9 cellular contexts compared by ENCODE assay signal in genomic region chr6:2846873-2847224, GRCh38. TPM values are rescaled to one million over a fixed set of nuclear protein-coding genes. Genes with fewer than 3 reads are reported as not detected.
DNase-seq lines count a peak whose midpoint lies in the region; ATAC-seq and TF ChIP-seq lines count a peak whose summit lies in the region.
"Had no signal": no experiment of that assay in that cellular context is flagged by ENCODE, and none has a peak within 500 bp of the region (broad histone marks: within the 10 kb centered on the region; RNA-seq: fewer than 3 reads in every experiment).

No MANE protein-coding gene starts in this region.

- CTCF ChIA-PET in A673 (lab: Charles Lee): interaction anchor here (0.6 to 1.7 kb wide), 9 partner anchors 8 to 152 kb away, joined by 3 to 20 read pairs (median 7); no protein-coding TSS in a partner anchor

- H3K36me3 ChIP-seq in A673 (ENCODE audit: insufficient read depth, low read length, poor library complexity, severe bottlenecking): no peaks in the 10 kb centered on the region
- no peaks in the 10 kb centered on the region for H3K36me3 ChIP-seq in HUES48 (ENCODE audit: control insufficient read depth, insufficient read depth, low read length)

- no peaks in the 10 kb centered on the region for H3K9me3 Mint-ChIP-seq in central memory CD8-positive, alpha-beta T cell
- H3K9me3 Mint-ChIP-seq in natural killer cell: no peaks in the 10 kb centered on the region

- peaks cover 33% of the 10 kb centered on the region for H3K4me1 Mint-ChIP-seq in central memory CD8-positive, alpha-beta T cell
- peaks cover 35 to 39% of the 10 kb centered on the region in 2 donors for H3K4me1 Mint-ChIP-seq in natural killer cell

- H3K27ac Mint-ChIP-seq in central memory CD8-positive, alpha-beta T cell (ENCODE audit: low read depth): peak overlapping the region; percentile 65
- peak overlapping the region; percentile 2 to 71 for H3K27ac Mint-ChIP-seq in natural killer cell

- H3K27me3 ChIP-seq in A673 (replicated peaks; ENCODE audit: insufficient read depth, low read depth, low read length, poor library complexity) (no peaks in the 10 kb centered on the region), HUES48 (ENCODE audit: control insufficient read depth, insufficient read depth, low read length) (no peaks in the 10 kb centered on the region)

- no peak for ATAC-seq in central memory CD8-positive, alpha-beta T cell (replicated peaks; ENCODE audit: extremely low read depth, poor library complexity, severe bottlenecking)
- no peak for ATAC-seq in natural killer cell
- ATAC-seq in GM18868 (IDR thresholded peaks at IDR 0.05; ENCODE audit: unreplicated experiment): no peak

- H3K27me3 Mint-ChIP-seq in central memory CD8-positive, alpha-beta T cell: no peaks in the 10 kb centered on the region
- no peaks in the 10 kb centered on the region for H3K27me3 Mint-ChIP-seq in natural killer cell (ENCODE audit: low read depth in 2 of 2)

- H3K36me3 Mint-ChIP-seq in central memory CD8-positive, alpha-beta T cell (ENCODE audit: insufficient read depth): no peaks in the 10 kb centered on the region
- no peaks in the 10 kb centered on the region for H3K36me3 Mint-ChIP-seq in natural killer cell

- intact Hi-C loops in A673 (cut with micrococcal nuclease; ENCODE audit: unreplicated experiment) (loop anchor here (1.0 to 5.0 kb wide), 4 partner anchors 54 to 140 kb away; no protein-coding TSS in a partner anchor), natural killer cell (cut with micrococcal nuclease) (loop anchor here (1.0 to 5.0 kb wide), 4 partner anchors 64 to 210 kb away; no protein-coding TSS in a partner anchor)

- POLR2A ChIA-PET in A673 (lab: Charles Lee; ENCODE audit: low non-redundant PET): interaction anchor here (0.6 to 0.8 kb wide), 2 partner anchors 48 to 143 kb away, joined by 3 to 10 read pairs; no protein-coding TSS in a partner anchor

- TSS peak; percentile 72 for BruUV-seq in A673 (replicated peaks; lab: Mats Ljungman, UMichigan)

- peak overlapping the region; percentile 8 for H3K4me3 ChIP-seq in A673 (ENCODE audit: low read depth, low read length, poor library complexity, severe bottlenecking)
- H3K4me3 ChIP-seq in HUES48 (ENCODE audit: low read depth, low read length): no peak overlapping the region

- H3K9ac ChIP-seq in HUES48 (ENCODE audit: low read depth, low read length): peak overlapping the region; percentile 27; the same call in 1 of the 2 replicates

- DNase-seq in A673 (ENCODE audit: low spot score): no peak
- no peak for DNase-seq in central memory CD8-positive, alpha-beta T cell (ENCODE audit: low spot score in 2 of 2)
- DNase-seq in natural killer cell: no peak
- no peak for DNase-seq in NCI-H446 treated with DMSO at 0.1 percent for 48 hours (lab: John Stamatoyannopoulos, UW)
- DNase-seq in C1 segment of cervical spinal cord (lab: John Stamatoyannopoulos, UW): no peak
- DNase-seq in NOMO-1 treated with dmso at 0.1 percent for 144 hours (lab: John Stamatoyannopoulos, UW; ENCODE audit: unreplicated experiment): no peak

- peak overlapping the region; percentile 6 for H3K4me3 Mint-ChIP-seq in central memory CD8-positive, alpha-beta T cell
- H3K4me3 Mint-ChIP-seq in natural killer cell: peak overlapping the region; percentile 11

- TF ChIP-seq CTCF in A673 (conservative IDR thresholded peaks at IDR 0.05; ENCODE audit: low read depth, low read length): no peak
- TF ChIP-seq CTCF in natural killer cell (IDR thresholded peaks at IDR 0.05): no peak

- H3K9me3 ChIP-seq in A673 (ENCODE audit: low read depth, low read length, poor library complexity, severe bottlenecking) (no peaks in the 10 kb centered on the region), HUES48 (ENCODE audit: control insufficient read depth, insufficient read depth, low read length) (no peaks in the 10 kb centered on the region)

- H3K4me1 ChIP-seq in A673 (ENCODE audit: insufficient read depth, low read length, poor library complexity, severe bottlenecking) (peaks cover 6% of the 10 kb centered on the region), HUES48 (ENCODE audit: control insufficient read depth, insufficient read depth, low read length) (peaks cover 19% of the 10 kb centered on the region)

- peak overlapping the region; percentile 3 for H3K27ac ChIP-seq in A673 (ENCODE audit: low read depth, low read length, poor library complexity, severe bottlenecking)
- H3K27ac ChIP-seq in HUES48 (ENCODE audit: low read depth, low read length): peak overlapping the region; percentile 15
- H3K27ac ChIP-seq: VCaP had no signal

RNA-seq across cellular contexts. Expression of gene SERPINB1, which starts 5.2 kb away (rescaled TPM):
- total RNA-seq in A673 (2021): 1.3 and 1.9 TPM in 2 replicates
- total RNA-seq in natural killer cell: 10 to 100 TPM; 74.8 to 80.2 (median 78.1) TPM

RNA-seq across cellular contexts. Expression of gene SERPINB9, which starts 56.3 kb away (rescaled TPM):
- total RNA-seq in A673 (2021): 4.1 and 4.2 TPM in 2 replicates
- total RNA-seq in natural killer cell: 10 to 100 TPM; 34.9 to 54.3 (median 47.3) TPM

Comparison
In these comparisons a context has a peak if more than half of its experiments do, and no peak if none do; other contexts are left out.
1. RNA of gene SERPINB1, which starts 5.2 kb away (total RNA-seq): 74.8 to 80.2 TPM in natural killer cell; 1.3 to 1.9 TPM in A673; every median in the first group is over 10 times any median in the second.